ENCODE assay signal across 17 cellular contexts in genomic region chr15:61396235-61396927, GRCh38.
"Had no signal": no experiment of that assay in that cellular context is flagged by ENCODE, and none has a peak within 500 bp of the region (broad histone marks: within the 10 kb centered on the region; RNA-seq: fewer than 3 reads in every experiment).

No MANE protein-coding gene starts in this region.

- H3K4me1 ChIP-seq: left ventricle myocardium inferior, right atrium auricular region had no signal

- ATAC-seq: gastroesophageal sphincter; naive thymus-derived CD8-positive, alpha-beta T cell; stimulated activated effector memory CD8-positive, alpha-beta T cell treated with anti-CD3 and anti-CD28 coated beads, Interleukin-12 subunit alpha, Interleukin-12 subunit beta, amount 100 ng/mL, for 72 hours; stimulated activated naive CD8-positive, alpha-beta T cell treated with anti-CD3 and anti-CD28 coated beads, Interleukin-15, Interleukin-2, amounts not matched to agents 100 U/mL and 50 U/mL, for 24 hours had no signal

- H3K4me3 ChIP-seq: dorsolateral prefrontal cortex, gastroesophageal sphincter, left ventricle myocardium inferior, lung, right atrium auricular region, suprapubic skin, thyroid gland had no signal

- DNase-seq: cortex of kidney; dorsolateral prefrontal cortex; effector CD8-positive, alpha-beta T cell; glutamatergic neuron; islet precursor cell; left ventricle myocardium inferior; mesenchymal stem cell; naive thymus-derived CD8-positive, alpha-beta T cell; stimulated activated CD4-positive, alpha-beta T cell treated with anti-CD3 and anti-CD28 coated beads, Interleukin-4, amount 100 ng/mL, for 1 hour; stimulated activated CD8-positive, alpha-beta memory T cell treated with anti-CD3 and anti-CD28 coated beads, Interleukin-4, amount 100 ng/mL, for 48 hours; stimulated activated naive CD8-positive, alpha-beta T cell treated with anti-CD3 and anti-CD28 coated beads, Interleukin-15, Interleukin-2, amounts not matched to agents 100 U/mL and 50 U/mL, for 24 hours; thyroid gland had no signal

- H3K9me3 ChIP-seq: gastroesophageal sphincter, left ventricle myocardium inferior, right atrium auricular region, suprapubic skin, thyroid gland had no signal

- H3K36me3 ChIP-seq: gastroesophageal sphincter, left ventricle myocardium inferior, right atrium auricular region, suprapubic skin, thyroid gland had no signal

- H3K27me3 ChIP-seq: gastroesophageal sphincter, right atrium auricular region, suprapubic skin, thyroid gland had no signal

- H3K27ac ChIP-seq: dorsolateral prefrontal cortex, gastroesophageal sphincter, left ventricle myocardium inferior, right atrium auricular region, suprapubic skin, thyroid gland had no signal
